8 cellular contexts compared by ENCODE assay signal in the genomic region with DNA sequence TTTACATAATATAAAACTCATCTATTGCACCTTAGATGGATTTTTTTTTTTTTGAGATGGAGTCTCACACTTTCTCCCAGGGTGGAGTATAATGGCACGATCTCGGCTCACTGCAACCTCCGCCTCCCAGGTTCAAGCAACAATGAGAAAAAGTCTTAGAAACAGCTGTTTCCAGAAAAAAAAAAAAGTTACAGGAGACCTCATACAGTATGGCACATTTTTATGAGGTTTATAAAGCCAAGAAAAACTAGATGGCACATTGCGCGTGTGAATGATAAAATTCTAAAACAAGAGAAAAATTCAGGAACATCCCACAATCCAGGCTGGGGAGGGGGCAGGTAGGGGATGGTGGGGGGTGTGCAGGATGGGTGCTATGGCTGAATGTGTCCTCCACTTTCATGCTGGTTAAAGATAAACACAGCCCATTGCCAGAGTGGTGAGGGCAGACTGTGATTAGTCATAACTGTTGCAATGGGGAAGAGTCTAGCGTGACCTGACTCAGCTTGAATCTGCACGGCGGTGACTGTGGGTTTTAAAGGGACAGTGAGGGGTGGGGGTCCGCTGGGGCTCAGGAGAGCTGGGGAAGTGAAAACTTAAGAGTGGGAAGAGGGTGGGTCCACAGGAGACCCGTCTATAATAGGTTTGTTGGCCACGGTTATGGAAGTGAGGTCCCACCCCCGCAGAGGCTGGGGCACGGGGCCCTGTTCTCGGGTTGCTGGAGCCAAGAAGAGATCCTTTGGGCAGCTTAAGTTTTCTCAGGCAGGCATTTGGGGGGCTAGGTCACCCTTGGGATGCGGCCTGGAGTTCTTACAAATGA. TPM values are rescaled to one million over a fixed set of nuclear protein-coding genes. Genes with fewer than 3 reads are reported as not detected.
A peak's percentile ranks its signal among the peaks of the same experiment; 100 is the strongest.
DNase-seq lines count a peak whose midpoint lies in the region; ATAC-seq, FAIRE-seq and TF ChIP-seq lines count a peak whose summit lies in the region.

No MANE protein-coding gene starts in this region.

- peak overlapping the region; percentile 86 to 93 (median 90) for H3K27ac Mint-ChIP-seq in CD14-positive monocyte

- intact Hi-C loops in CD14-positive monocyte (cut with micrococcal nuclease) (no loop called here), endothelial cell of umbilical vein (cut with micrococcal nuclease) (no loop called here)

- DNase-seq in CD14-positive monocyte (ENCODE audit: low spot score) (peak; percentile 80), RKO (ENCODE audit: low spot score) (peak; percentile 84), endothelial cell of umbilical vein (ENCODE audit: low read depth, low spot score) (no peak), WERI-Rb-1 (no peak), NCI-H2107 (lab: John Stamatoyannopoulos, UW) (no peak)
- peak; percentile 53 for DNase-seq in stimulated activated CD4-positive, alpha-beta T cell treated with anti-CD3 and anti-CD28 coated beads, Interleukin-1b, Interleukin-23, amount 100 ng/mL, for 48 hours

- H3K9me3 Mint-ChIP-seq in CD14-positive monocyte: no peaks in the 10 kb centered on the region

- peaks cover 5% of the 10 kb centered on the region for H3K4me1 ChIP-seq in endothelial cell of umbilical vein (ENCODE audit: control insufficient read depth, extremely low read depth, insufficient read depth, low read length)

- peak; percentile 72 for FAIRE-seq in endothelial cell of umbilical vein (lab: Jason Lieb, UNC)

- H3K27me3 ChIP-seq in endothelial cell of umbilical vein (ENCODE audit: control insufficient read depth in 2 of 2, insufficient read depth in 2 of 2, low read length in 2 of 2) (no peaks in the 10 kb centered on the region), WERI-Rb-1 (ENCODE audit: insufficient read depth, low read depth, severe bottlenecking) (no peaks in the 10 kb centered on the region)

- H3K4me3 ChIP-seq in endothelial cell of umbilical vein (replicated peaks in 1 of 3; ENCODE audit: insufficient read depth in 1 of 3, low read depth in 1 of 3, low read length in 3 of 3): no peak overlapping the region
- H3K4me3 ChIP-seq in WERI-Rb-1 (ENCODE audit: low read depth, low read length): no peak overlapping the region

- H3K4me1 Mint-ChIP-seq in CD14-positive monocyte: peaks cover 46% of the 10 kb centered on the region

- TF ChIP-seq CTCF in CD14-positive monocyte (IDR thresholded peaks at IDR 0.05) (no peak), endothelial cell of umbilical vein (IDR thresholded peaks at IDR 0.05; ENCODE audit: extremely low read depth in 1 of 2, insufficient read depth in 1 of 2, low read depth in 1 of 2, low read length in 2 of 2) (no peak), WERI-Rb-1 (IDR thresholded peaks at IDR 0.05; ENCODE audit: low read depth, low read length) (no peak)

- ATAC-seq in GM18909 (IDR thresholded peaks at IDR 0.05; ENCODE audit: poor library complexity, unreplicated experiment) (peak; percentile 98), HG03025 (IDR thresholded peaks at IDR 0.05; ENCODE audit: low FRiP score, unreplicated experiment) (peak; percentile 95)

- TF ChIP-seq POLR2A in endothelial cell of umbilical vein (IDR thresholded peaks at IDR 0.05; ENCODE audit: low read depth, low read length): no peak

- H3K27me3 Mint-ChIP-seq in CD14-positive monocyte (ENCODE audit: low read depth in 3 of 3): peaks cover 0 to 2% (median 0%) of the 10 kb centered on the region in 3 donors

- H3K9ac ChIP-seq in endothelial cell of umbilical vein (replicated peaks; ENCODE audit: extremely low read depth, insufficient read depth, low read length): no peak overlapping the region

- no peaks in the 10 kb centered on the region for H3K9me3 ChIP-seq in endothelial cell of umbilical vein (replicated peaks; ENCODE audit: control insufficient read depth, insufficient read depth, low read length)
- H3K9me3 ChIP-seq in WERI-Rb-1 (ENCODE audit: severe bottlenecking): no peaks in the 10 kb centered on the region

- POLR2A ChIA-PET in endothelial cell of umbilical vein (lab: Charles Lee): no interaction called here

- peaks cover 16 to 23% of the 10 kb centered on the region in 2 donors for H3K36me3 Mint-ChIP-seq in CD14-positive monocyte

- no peaks in the 10 kb centered on the region for H3K36me3 ChIP-seq in endothelial cell of umbilical vein (ENCODE audit: control insufficient read depth in 2 of 2, extremely low read depth in 1 of 2, insufficient read depth in 2 of 2, low read length in 2 of 2)
- no peaks in the 10 kb centered on the region; the same call in 1 of the 2 replicates for H3K36me3 ChIP-seq in WERI-Rb-1

- no TSS peak for BruUV-seq in endothelial cell of umbilical vein (replicated peaks; lab: Mats Ljungman, UMichigan)

- H3K4me2 ChIP-seq in endothelial cell of umbilical vein (ENCODE audit: insufficient read depth, low read length): no peak overlapping the region

- dilution Hi-C loops in endothelial cell of umbilical vein (cut with MboI; ENCODE audit: extremely low pct_ligation_motif_present, low sequenced_read_pairs): no loop called here

- H3K4me3 Mint-ChIP-seq in CD14-positive monocyte: peak overlapping the region; percentile 67 to 90

- H3K79me2 ChIP-seq in endothelial cell of umbilical vein (ENCODE audit: control insufficient read depth, insufficient read depth, low read length): no peaks in the 10 kb centered on the region

- H3K27ac ChIP-seq in endothelial cell of umbilical vein (ENCODE audit: insufficient read depth, low read depth, low read length): no peak overlapping the region
- no peak overlapping the region for H3K27ac ChIP-seq in WERI-Rb-1

- H4K20me1 ChIP-seq in endothelial cell of umbilical vein (replicated peaks; ENCODE audit: control insufficient read depth, extremely low read depth, insufficient read depth, low read length): no peaks in the 10 kb centered on the region

- H3K9me1 ChIP-seq in endothelial cell of umbilical vein (replicated peaks; ENCODE audit: control insufficient read depth, extremely low read depth, insufficient read depth, low read length): no peaks in the 10 kb centered on the region

- CTCF ChIA-PET in endothelial cell of umbilical vein (lab: Charles Lee): interaction anchor here (0.8 kb wide), 1 partner anchor 10 kb away, joined by 3 read pairs; no protein-coding TSS in a partner anchor

- peak overlapping the region; percentile 6 for H2AFZ ChIP-seq in endothelial cell of umbilical vein (ENCODE audit: low read depth, low read length)

TF ChIP-seq in endothelial cell of umbilical vein, 7 proteins besides CTCF, POLR2A, EP300 and RAD21:
- TF ChIP-seq MYC (IDR thresholded peaks at IDR 0.05; ENCODE audit: low read depth, low read length) (no peak), FOS (IDR thresholded peaks at IDR 0.05; ENCODE audit: borderline replicate concordance, insufficient read depth, low read length) (peak; percentile 19)

RNA-seq across cellular contexts. Expression of a gene that starts 11.9 kb away (rescaled TPM):
- polyA plus RNA-seq in CD14-positive monocyte: 1 to 10 TPM; 3.6 TPM
- 7.8 and 13.6 TPM in 2 replicates for total RNA-seq in endothelial cell of umbilical vein
- 7.6 and 8.3 TPM in 2 replicates for polyA plus RNA-seq in endothelial cell of umbilical vein
- 5.3 and 5.8 TPM in 2 replicates for polyA plus RNA-seq in endothelial cell of umbilical vein (2011; cell fraction: cytosol; rRNA removed)
- polyA plus RNA-seq in endothelial cell of umbilical vein (2011; cell fraction: nucleus; rRNA removed): 34.1 and 43.3 TPM in 2 replicates
- 8.0 and 8.5 TPM in 2 replicates for polyA plus RNA-seq in endothelial cell of umbilical vein (2012)
- polyA minus RNA-seq in endothelial cell of umbilical vein: 6.5 and 7.2 TPM in 2 replicates
- polyA minus RNA-seq in endothelial cell of umbilical vein (2011; cell fraction: cytosol; rRNA and poly(A)+ RNA removed): 3.3 TPM
- 6.8 and 8.8 TPM in 2 replicates for polyA minus RNA-seq in endothelial cell of umbilical vein (2011; cell fraction: nucleus; rRNA and poly(A)+ RNA removed)

RNA-seq across cellular contexts. Expression of a gene that starts 12.3 kb away (rescaled TPM):
- polyA plus RNA-seq in CD14-positive monocyte (10 to 100 TPM; 13.6 to 18.4 TPM), endothelial cell of umbilical vein (4.4 and 5.4 TPM in 2 replicates)
- 9.5 and 14.1 TPM in 2 replicates for total RNA-seq in endothelial cell of umbilical vein
- polyA plus RNA-seq in endothelial cell of umbilical vein (2011; cell fraction: cytosol; rRNA removed): 7.6 and 7.8 TPM in 2 replicates
- 4.3 and 4.5 TPM in 2 replicates for polyA plus RNA-seq in endothelial cell of umbilical vein (2011; cell fraction: nucleus; rRNA removed)
- polyA plus RNA-seq in endothelial cell of umbilical vein (2012): 9.2 and 17.9 TPM in 2 replicates
- polyA minus RNA-seq in endothelial cell of umbilical vein: 3.7 and 4.2 TPM in 2 replicates
- polyA minus RNA-seq in endothelial cell of umbilical vein (2011; cell fraction: cytosol; rRNA and poly(A)+ RNA removed): 21.6 TPM
- 0.67 and 1.1 TPM in 2 replicates for polyA minus RNA-seq in endothelial cell of umbilical vein (2011; cell fraction: nucleus; rRNA and poly(A)+ RNA removed)

Comparison
In these comparisons a context has a peak if more than half of its experiments do, and no peak if none do; other contexts are left out.
1. DNase-seq: peak in CD14-positive monocyte (single experiment), RKO (single experiment) and stimulated activated CD4-positive, alpha-beta T cell treated with anti-CD3 and anti-CD28 coated beads, Interleukin-1b, Interleukin-23, amount 100 ng/mL, for 48 hours (single experiment); none in endothelial cell of umbilical vein (single experiment), WERI-Rb-1 (single experiment) and NCI-H2107 (single experiment).